Comparison of ENCODE assay signal across 10 cellular contexts in genomic region chr15:101122266-101122665, GRCh38.
DNase-seq lines count a peak whose midpoint lies in the region; ATAC-seq and TF ChIP-seq lines count a peak whose summit lies in the region.
"Had no signal": no experiment of that assay in that cellular context is flagged by ENCODE, and none has a peak within 500 bp of the region (broad histone marks: within the 10 kb centered on the region; RNA-seq: fewer than 3 reads in every experiment).

No MANE protein-coding gene starts in this region.

- peak; percentile 39 for DNase-seq in H7
- DNase-seq in T-helper 17 cell: no peak
- no peak for DNase-seq in hepatocyte (ENCODE audit: low spot score)
- no peak for DNase-seq in gastrocnemius medialis
- DNase-seq in EL: no peak
- no peak for DNase-seq in SIG-M5 (lab: John Stamatoyannopoulos, UW)
- DNase-seq in endothelial cell (ENCODE audit: low spot score): no peak
- DNase-seq: NCI-H345 had no signal

- WGBS in hepatocyte (ENCODE audit: low lambda C conversion rate, missing lambda C conversion rate): 89% methylated on average over 11 of the region's 11 CpGs

- H3K27ac ChIP-seq in hepatocyte: no peak overlapping the region
- peak overlapping the region in 3 of 4 donors; percentile 48 to 71 (median 60) for H3K27ac ChIP-seq in gastrocnemius medialis

- H3K36me3 Mint-ChIP-seq in T-helper 17 cell (ENCODE audit: low read depth) (no peaks in the 10 kb centered on the region), endothelial cell (ENCODE audit: low read depth, unreplicated experiment) (peaks cover under 1% of the 10 kb centered on the region)

- peak overlapping the region; percentile 63 for H3K4me2 ChIP-seq in hepatocyte

- no peak for TF ChIP-seq POLR2A in gastrocnemius medialis (IDR thresholded peaks at IDR 0.05)

- H3K9me3 ChIP-seq in T-helper 17 cell (ENCODE audit: control insufficient read depth, low read length, poor library complexity, severe bottlenecking): no peaks in the 10 kb centered on the region
- H3K9me3 ChIP-seq in hepatocyte (ENCODE audit: low read depth): no peaks in the 10 kb centered on the region
- H3K9me3 ChIP-seq in gastrocnemius medialis: no peaks in the 10 kb centered on the region
- H3K9me3 ChIP-seq: SJCRH30 had no signal

- ATAC-seq in T-helper 17 cell (no peak), gastrocnemius medialis (no peak), GM19351 (IDR thresholded peaks at IDR 0.05; ENCODE audit: unreplicated experiment) (no peak)

- H3K4me1 Mint-ChIP-seq in T-helper 17 cell: peaks cover 21% of the 10 kb centered on the region
- H3K4me1 Mint-ChIP-seq in endothelial cell (ENCODE audit: unreplicated experiment): peaks cover 5% of the 10 kb centered on the region

- H3K4me3 Mint-ChIP-seq in T-helper 17 cell (peak overlapping the region; percentile 62), endothelial cell (ENCODE audit: unreplicated experiment) (no peak overlapping the region)

- TF ChIP-seq CTCF in hepatocyte (IDR thresholded peaks at IDR 0.05; ENCODE audit: poor library complexity): no peak
- TF ChIP-seq CTCF in gastrocnemius medialis (IDR thresholded peaks at IDR 0.05 in 4 of 5, conservative IDR thresholded peaks at IDR 0.05 in 1 of 5): no peak
- TF ChIP-seq CTCF in endothelial cell (IDR thresholded peaks at IDR 0.05; ENCODE audit: unreplicated experiment): no peak

- no peaks in the 10 kb centered on the region for H3K79me2 ChIP-seq in hepatocyte

- in situ Hi-C loops in gastrocnemius medialis (cut with MboI; ENCODE audit: low sequenced_read_pairs in 4 of 4): no loop called here

- no peaks in the 10 kb centered on the region for H3K9me3 Mint-ChIP-seq in endothelial cell (ENCODE audit: unreplicated experiment)

- intact Hi-C loops in gastrocnemius medialis (cut with DNase I; ENCODE audit: low total_unique reads): loop anchor here (10.0 kb wide), 1 partner anchor 133 kb away; the partner anchor contains the start of gene CHSY1

- peak overlapping the region; percentile 89 for H3K27ac Mint-ChIP-seq in T-helper 17 cell
- H3K27ac Mint-ChIP-seq in endothelial cell (ENCODE audit: unreplicated experiment): no peak overlapping the region

- H3K4me3 ChIP-seq in H7 (ENCODE audit: insufficient read depth, low read depth, low read length) (no peak overlapping the region), hepatocyte (no peak overlapping the region), gastrocnemius medialis (peak overlapping the region in 2 of 4 donors; percentile 29 to 43)

- H4K20me1 ChIP-seq in hepatocyte (ENCODE audit: insufficient read depth, poor library complexity, severe bottlenecking): no peaks in the 10 kb centered on the region

- H3K27me3 Mint-ChIP-seq in T-helper 17 cell (no peaks in the 10 kb centered on the region), endothelial cell (ENCODE audit: unreplicated experiment) (peaks cover 9% of the 10 kb centered on the region)

- peaks cover 19% of the 10 kb centered on the region for H3K4me1 ChIP-seq in hepatocyte (ENCODE audit: insufficient read depth)
- peaks cover 15 to 17% of the 10 kb centered on the region in 2 donors for H3K4me1 ChIP-seq in gastrocnemius medialis

- H3K36me3 ChIP-seq in H7 (replicated peaks; ENCODE audit: control insufficient read depth, insufficient read depth, low read length) (no peaks in the 10 kb centered on the region), hepatocyte (replicated peaks; ENCODE audit: insufficient read depth, low read depth) (no peaks in the 10 kb centered on the region), gastrocnemius medialis (no peaks in the 10 kb centered on the region)
- H3K36me3 ChIP-seq: SJCRH30 had no signal

- H2AFZ ChIP-seq in hepatocyte: peak overlapping the region; percentile 60

- H3K27me3 ChIP-seq in H7 (ENCODE audit: control insufficient read depth, insufficient read depth, low read length) (no peaks in the 10 kb centered on the region), hepatocyte (no peaks in the 10 kb centered on the region), gastrocnemius medialis (no peaks in the 10 kb centered on the region)
- H3K27me3 ChIP-seq: SJCRH30 had no signal

- H3K9me2 ChIP-seq in hepatocyte (replicated peaks; ENCODE audit: insufficient read depth): no peaks in the 10 kb centered on the region
